In genomic region chr17:69528035-69528434, GRCh38 we compare ENCODE assay signal across 32 cellular contexts.
"Had no signal": no experiment of that assay in that cellular context is flagged by ENCODE, and none has a peak within 500 bp of the region (broad histone marks: within the 10 kb centered on the region; RNA-seq: fewer than 3 reads in every experiment).

No MANE protein-coding gene starts in this region.

- DNase-seq: activated CD4-positive, alpha-beta memory T cell treated with anti-CD3 and anti-CD28 coated beads for 36 hours; activated CD4-positive, alpha-beta T cell treated with anti-CD3 and anti-CD28 coated beads for 36 hours; activated CD4-positive, alpha-beta T cell treated with anti-CD3 and anti-CD28 coated beads, Interleukin-2, amount 10 ng/mL, durations not matched to agents 24 days and 14 days; activated CD4-positive, CD25-positive, alpha-beta regulatory T cell; activated CD4-positive, CD25-positive, alpha-beta regulatory T cell treated with anti-CD3 and anti-CD28 coated beads, Interleukin-2, amount 50 U/mL, for 72 hours; activated CD8-positive, alpha-beta memory T cell treated with anti-CD3 and anti-CD28 coated beads, Interleukin-2, amount 10 ng/mL, durations not matched to agents 7 days and 5 days; activated CD8-positive, alpha-beta memory T cell treated with anti-CD3 and anti-CD28 coated beads, Interleukin-2, amount 50 U/mL, for 4 hours; activated CD8-positive, alpha-beta T cell treated with anti-CD3 and anti-CD28 coated beads, Interleukin-2, amount 10 ng/mL, durations not matched to agents 7 days and 5 days; activated effector memory CD4-positive, alpha-beta T cell treated with anti-CD3 and anti-CD28 coated beads, Interleukin-2, amount 50 U/mL, for 16 hours; activated naive CD4-positive, alpha-beta T cell treated with anti-CD3 and anti-CD28 coated beads for 36 hours; activated naive CD8-positive, alpha-beta T cell treated with anti-CD3 and anti-CD28 coated beads for 36 hours; activated naive CD8-positive, alpha-beta T cell treated with anti-CD3 and anti-CD28 coated beads, Interleukin-2, amount 50 U/mL, for 24 hours; activated T-cell treated with anti-CD3 and anti-CD28 coated beads, Interleukin-2, amount 50 U/mL, for 1 hour; activated T-cell treated with anti-CD3 and anti-CD28 coated beads, Interleukin-2, amount 50 U/mL, for 48 hours; adrenal gland; amygdala; aorta; central memory CD4-positive, alpha-beta T cell; cerebellar nuclear complex; colonic mucosa; effector CD8-positive, alpha-beta T cell; foreskin fibroblast; gastrocnemius medialis; heart right ventricle; T-helper 2 cell had no signal

- H3K4me3 Mint-ChIP-seq: activated CD4-positive, alpha-beta memory T cell treated with anti-CD3 and anti-CD28 coated beads for 36 hours; activated CD4-positive, alpha-beta T cell treated with anti-CD3 and anti-CD28 coated beads for 36 hours; activated CD4-positive, alpha-beta T cell treated with anti-CD3 and anti-CD28 coated beads, Interleukin-2, amount 10 ng/mL, durations not matched to agents 24 days and 14 days; activated CD8-positive, alpha-beta memory T cell treated with anti-CD3 and anti-CD28 coated beads, Interleukin-2, amount 10 ng/mL, durations not matched to agents 7 days and 5 days; activated CD8-positive, alpha-beta T cell treated with anti-CD3 and anti-CD28 coated beads, Interleukin-2, amount 10 ng/mL, durations not matched to agents 7 days and 5 days; activated naive CD4-positive, alpha-beta T cell treated with anti-CD3 and anti-CD28 coated beads for 36 hours; activated naive CD4-positive, alpha-beta T cell treated with anti-CD3 and anti-CD28 coated beads, Interleukin-2, amount 50 U/mL, for 24 hours; activated naive CD8-positive, alpha-beta T cell treated with anti-CD3 and anti-CD28 coated beads for 36 hours; activated naive CD8-positive, alpha-beta T cell treated with anti-CD3 and anti-CD28 coated beads, Interleukin-2, amount 50 U/mL, for 24 hours; activated T-helper 1 cell treated with anti-CD3 and anti-CD28 coated beads, Interleukin-12 subunit alpha, Interleukin-12 subunit beta, Interleukin-2, Interleukin-4 antibody, amounts not matched to agents 30 ng/mL and 10 ng/mL and 1 ng/mL, durations not matched to agents 14 hours and 24 hours and 36 hours; brain had no signal

- ATAC-seq: activated CD4-positive, alpha-beta T cell treated with anti-CD3 and anti-CD28 coated beads for 36 hours; activated CD8-positive, alpha-beta memory T cell treated with anti-CD3 and anti-CD28 coated beads, Interleukin-2, amount 10 ng/mL, durations not matched to agents 7 days and 5 days; activated CD8-positive, alpha-beta T cell treated with anti-CD3 and anti-CD28 coated beads, Interleukin-2, amount 10 ng/mL, durations not matched to agents 7 days and 5 days; activated naive CD8-positive, alpha-beta T cell treated with anti-CD3 and anti-CD28 coated beads, Interleukin-2, amount 50 U/mL, for 24 hours; esophagus mucosa; gastrocnemius medialis; heart right ventricle had no signal

- H3K4me1 Mint-ChIP-seq: activated CD4-positive, alpha-beta T cell treated with anti-CD3 and anti-CD28 coated beads for 36 hours; brain had no signal

- H3K27ac Mint-ChIP-seq: activated CD4-positive, alpha-beta memory T cell treated with anti-CD3 and anti-CD28 coated beads for 36 hours; activated CD4-positive, alpha-beta T cell treated with anti-CD3 and anti-CD28 coated beads for 36 hours; activated CD4-positive, alpha-beta T cell treated with anti-CD3 and anti-CD28 coated beads, Interleukin-2, amount 10 ng/mL, durations not matched to agents 24 days and 14 days; activated CD8-positive, alpha-beta memory T cell treated with anti-CD3 and anti-CD28 coated beads, Interleukin-2, amount 10 ng/mL, durations not matched to agents 7 days and 5 days; activated CD8-positive, alpha-beta T cell treated with anti-CD3 and anti-CD28 coated beads, Interleukin-2, amount 10 ng/mL, durations not matched to agents 7 days and 5 days; activated naive CD4-positive, alpha-beta T cell treated with anti-CD3 and anti-CD28 coated beads for 36 hours; activated naive CD4-positive, alpha-beta T cell treated with anti-CD3 and anti-CD28 coated beads, Interleukin-2, amount 50 U/mL, for 24 hours; activated naive CD8-positive, alpha-beta T cell treated with anti-CD3 and anti-CD28 coated beads for 36 hours; activated naive CD8-positive, alpha-beta T cell treated with anti-CD3 and anti-CD28 coated beads, Interleukin-2, amount 50 U/mL, for 24 hours; activated T-helper 1 cell treated with anti-CD3 and anti-CD28 coated beads, Interleukin-12 subunit alpha, Interleukin-12 subunit beta, Interleukin-2, Interleukin-4 antibody, amounts not matched to agents 30 ng/mL and 10 ng/mL and 1 ng/mL, durations not matched to agents 14 hours and 24 hours and 36 hours; activated T-helper 2 cell treated with anti-CD3 and anti-CD28 coated beads, Interferon-gamma antibody, Interleukin-2, Interleukin-4, amounts not matched to agents 10 μg/mL and 5 μg/mL and 100 μg/mL, durations not matched to agents 14 hours and 24 hours and 36 hours; brain had no signal

- H3K9me3 Mint-ChIP-seq: activated CD4-positive, alpha-beta memory T cell treated with anti-CD3 and anti-CD28 coated beads for 36 hours; activated CD4-positive, alpha-beta T cell treated with anti-CD3 and anti-CD28 coated beads, Interleukin-2, amount 10 ng/mL, durations not matched to agents 24 days and 14 days; activated naive CD4-positive, alpha-beta T cell treated with anti-CD3 and anti-CD28 coated beads for 36 hours; activated naive CD4-positive, alpha-beta T cell treated with anti-CD3 and anti-CD28 coated beads, Interleukin-2, amount 50 U/mL, for 24 hours; activated naive CD8-positive, alpha-beta T cell treated with anti-CD3 and anti-CD28 coated beads, Interleukin-2, amount 50 U/mL, for 24 hours; activated T-helper 1 cell treated with anti-CD3 and anti-CD28 coated beads, Interleukin-12 subunit alpha, Interleukin-12 subunit beta, Interleukin-2, Interleukin-4 antibody, amounts not matched to agents 30 ng/mL and 10 ng/mL and 1 ng/mL, durations not matched to agents 14 hours and 24 hours and 36 hours; activated T-helper 2 cell treated with anti-CD3 and anti-CD28 coated beads, Interferon-gamma antibody, Interleukin-2, Interleukin-4, amounts not matched to agents 10 μg/mL and 5 μg/mL and 100 μg/mL, durations not matched to agents 14 hours and 24 hours and 36 hours; brain had no signal

- FAIRE-seq: endometrium, endothelial cell of umbilical vein had no signal

- H3K27me3 Mint-ChIP-seq: activated CD4-positive, alpha-beta memory T cell treated with anti-CD3 and anti-CD28 coated beads for 36 hours; activated CD4-positive, alpha-beta T cell treated with anti-CD3 and anti-CD28 coated beads for 36 hours; activated CD4-positive, alpha-beta T cell treated with anti-CD3 and anti-CD28 coated beads, Interleukin-2, amount 10 ng/mL, durations not matched to agents 24 days and 14 days; activated CD8-positive, alpha-beta memory T cell treated with anti-CD3 and anti-CD28 coated beads, Interleukin-2, amount 10 ng/mL, durations not matched to agents 7 days and 5 days; activated naive CD4-positive, alpha-beta T cell treated with anti-CD3 and anti-CD28 coated beads, Interleukin-2, amount 50 U/mL, for 24 hours; activated naive CD8-positive, alpha-beta T cell treated with anti-CD3 and anti-CD28 coated beads for 36 hours; activated naive CD8-positive, alpha-beta T cell treated with anti-CD3 and anti-CD28 coated beads, Interleukin-2, amount 50 U/mL, for 24 hours; brain had no signal
